Comparison of ENCODE assay signal across 8 cellular contexts in the genomic region with DNA sequence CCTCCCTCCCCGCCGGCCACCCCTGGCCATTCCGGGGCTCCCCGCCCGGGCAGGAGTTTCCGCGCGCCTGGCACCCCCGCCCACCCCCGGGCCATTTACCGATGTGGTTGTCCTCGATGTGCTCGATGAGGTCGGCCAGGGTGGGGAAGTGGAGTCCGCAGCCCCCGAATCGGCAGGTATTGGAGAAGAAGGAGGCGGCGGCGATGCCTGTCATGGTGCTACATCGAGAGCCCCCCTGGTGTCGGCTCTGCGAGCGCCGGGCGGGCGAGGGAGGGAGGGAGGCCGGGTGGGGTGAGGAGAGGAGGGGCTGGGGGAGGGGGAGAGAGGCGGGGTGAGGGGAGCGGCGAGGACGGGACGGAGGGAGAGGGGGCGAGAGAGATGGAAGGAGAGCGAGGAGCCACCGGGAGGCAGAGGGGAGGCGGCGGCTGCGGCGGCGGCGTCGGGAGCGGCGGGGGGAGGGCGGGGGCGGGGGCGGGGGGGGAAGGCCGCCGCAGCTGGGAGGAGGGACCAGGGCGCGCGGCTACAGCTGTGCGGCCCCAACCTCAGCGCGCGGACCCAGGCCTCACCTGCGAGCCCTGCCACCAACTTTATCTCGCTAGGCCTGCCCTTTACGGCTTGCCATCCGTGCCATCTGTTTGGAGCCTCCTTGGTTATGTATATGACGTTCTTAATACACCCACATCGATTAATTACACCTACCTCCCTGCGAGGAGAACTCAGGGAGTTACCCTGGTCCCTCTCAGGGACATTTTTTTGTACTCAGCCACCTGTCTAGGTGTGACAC. TPM values are rescaled to one million over a fixed set of nuclear protein-coding genes. Genes with fewer than 3 reads are reported as not detected.
DNase-seq lines count a peak whose midpoint lies in the region; ATAC-seq and TF ChIP-seq lines count a peak whose summit lies in the region.

Gene JAZF1, minus strand, starts transcription at position 432 of the 784 bp plus-strand sequence.

- in situ Hi-C loops in astrocyte of the cerebellum (cut with HindIII; ENCODE audit: low sequenced_read_pairs) = no loop called here

- DNase-seq in DMS153 treated with DMSO at 0.1 percent for 48 hours (lab: John Stamatoyannopoulos, UW; ENCODE audit: unreplicated experiment) = peak; percentile 75
- peak; percentile 57 for DNase-seq in T-helper 22 cell (ENCODE audit: low read depth)
- DNase-seq in astrocyte of the cerebellum (ENCODE audit: low read depth) = no peak
- peak; percentile 84 for DNase-seq in hepatocyte (ENCODE audit: low spot score)
- DNase-seq in psoas muscle = peak; percentile 63 to 80
- no peak for DNase-seq in AML-193 (lab: John Stamatoyannopoulos, UW)
- DNase-seq in cerebellar nuclear complex (lab: John Stamatoyannopoulos, UW) = no peak

- peak; percentile 58 to 73 (median 64) for ATAC-seq in psoas muscle

- peak within 1 kb of the TSS; percentile 65 for H3K9ac ChIP-seq in Loucy (ENCODE audit: low read depth, low read length, poor library complexity, severe bottlenecking)

- H3K27ac ChIP-seq in hepatocyte = peak within 1 kb of the TSS; percentile 75
- H3K27ac ChIP-seq in psoas muscle = peak within 1 kb of the TSS; percentile 76

- H3K9me3 ChIP-seq in Loucy (ENCODE audit: insufficient read depth, low read depth, low read length) (no peaks in the 10 kb centered on the region), hepatocyte (ENCODE audit: low read depth) (no peaks in the 10 kb centered on the region), psoas muscle (no peaks in the 10 kb centered on the region)

- TF ChIP-seq CTCF in Loucy (conservative IDR thresholded peaks at IDR 0.05; ENCODE audit: low read length) (no peak), astrocyte of the cerebellum (IDR thresholded peaks at IDR 0.05; ENCODE audit: low read depth, low read length, missing control alignments) (no peak), hepatocyte (IDR thresholded peaks at IDR 0.05; ENCODE audit: poor library complexity) (no peak), psoas muscle (IDR thresholded peaks at IDR 0.05) (no peak)

- H3K9me2 ChIP-seq in Loucy (replicated peaks; ENCODE audit: low read depth, low read length) = no peaks in the 10 kb centered on the region
- H3K9me2 ChIP-seq in hepatocyte (replicated peaks; ENCODE audit: insufficient read depth) = no peaks in the 10 kb centered on the region

- H3K4me2 ChIP-seq in Loucy (ENCODE audit: low read depth, low read length, poor library complexity, severe bottlenecking) (peak within 1 kb of the TSS; percentile 78), hepatocyte (peak within 1 kb of the TSS; percentile 96)

- H2AFZ ChIP-seq in Loucy (ENCODE audit: low read length) (peak within 1 kb of the TSS; percentile 85), hepatocyte (peak within 1 kb of the TSS; percentile 99)

- WGBS in hepatocyte (ENCODE audit: low lambda C conversion rate, missing lambda C conversion rate) = 1% methylated on average over 12 of the region's 64 CpGs
- 1 to 3% (median 2%) methylated on average over 29 to 51 of the region's 64 CpGs for WGBS in psoas muscle, 3 donors

- H3K27me3 ChIP-seq in Loucy (ENCODE audit: insufficient read depth, low read length, poor library complexity, severe bottlenecking) (no peaks in the 10 kb centered on the region), hepatocyte (peaks cover 9% of the 10 kb centered on the region), psoas muscle (ENCODE audit: insufficient read depth in 3 of 3, low read length in 2 of 3) (no peaks in the 10 kb centered on the region)

- H3K36me3 ChIP-seq in Loucy (ENCODE audit: insufficient read depth, low read length) (no peaks in the 10 kb centered on the region), hepatocyte (replicated peaks; ENCODE audit: insufficient read depth, low read depth) (no peaks in the 10 kb centered on the region), psoas muscle (ENCODE audit: insufficient read depth in 1 of 2, low read depth in 1 of 2) (no peaks in the 10 kb centered on the region)

- H3K79me2 ChIP-seq in Loucy (ENCODE audit: insufficient read depth, low read length) (peaks cover 22% of the 10 kb centered on the region; the same call in 1 of the 2 replicates), hepatocyte (peaks cover 13% of the 10 kb centered on the region)

- H3K4me1 ChIP-seq in Loucy (ENCODE audit: insufficient read depth, low read length, poor library complexity, severe bottlenecking) = peaks cover 48% of the 10 kb centered on the region
- H3K4me1 ChIP-seq in hepatocyte (ENCODE audit: insufficient read depth) = peaks cover 8% of the 10 kb centered on the region
- peaks cover 16% of the 10 kb centered on the region for H3K4me1 ChIP-seq in psoas muscle

- H4K20me1 ChIP-seq in Loucy (ENCODE audit: insufficient read depth, low read length, poor library complexity, severe bottlenecking) = peaks cover 7% of the 10 kb centered on the region
- H4K20me1 ChIP-seq in hepatocyte (ENCODE audit: insufficient read depth, poor library complexity, severe bottlenecking) = no peaks in the 10 kb centered on the region

- intact Hi-C loops in psoas muscle (cut with DNase I) = no loop called here

- peaks cover 18% of the 10 kb centered on the region for H3F3A ChIP-seq in Loucy (ENCODE audit: low read depth)

- H3K4me3 ChIP-seq in Loucy (ENCODE audit: low read length, poor library complexity, severe bottlenecking) (peak within 1 kb of the TSS; percentile 81), astrocyte of the cerebellum (ENCODE audit: low read depth, low read length) (peak within 1 kb of the TSS; percentile 68), hepatocyte (peak within 1 kb of the TSS; percentile 93), psoas muscle (peak within 1 kb of the TSS; percentile 79)

RNA-seq across cellular contexts. Expression of gene JAZF1, which starts in this region (rescaled TPM):
- total RNA-seq in hepatocyte (8.7 and 12.1 TPM in 2 replicates), psoas muscle (10 to 100 TPM in 2 of 4 donors, 1 to 10 TPM in 2; 5.3 to 10.6 (median 8.0) TPM)
- polyA plus RNA-seq in hepatocyte (8.9 and 9.5 TPM in 2 replicates), psoas muscle (1 to 10 TPM; 2.3 to 5.2 (median 3.1) TPM)

Comparison
In these comparisons a context has a peak if more than half of its experiments do, and no peak if none do; other contexts are left out.
1. DNase-seq: peak in DMS153 treated with DMSO at 0.1 percent for 48 hours (single experiment), T-helper 22 cell (single experiment), hepatocyte (single experiment) and psoas muscle (2 of 2); none in astrocyte of the cerebellum (single experiment), AML-193 (0 of 2) and cerebellar nuclear complex (0 of 2).
2. Peak in every context shown above with its lines, with median percentiles within 50 percentile points of each other: H3K4me3 ChIP-seq.